Comparison of ENCODE assay signal across 8 cellular contexts in genomic region chr2:142865924-142866323, GRCh38. TPM values are rescaled to one million over a fixed set of nuclear protein-coding genes. Genes with fewer than 3 reads are reported as not detected.
DNase-seq lines count a peak whose midpoint lies in the region; ATAC-seq and TF ChIP-seq lines count a peak whose summit lies in the region.

No MANE protein-coding gene starts in this region.

- peak overlapping the region; percentile 60 for H3K4me2 ChIP-seq in OCI-LY7 (ENCODE audit: low read length)

- no peaks in the 10 kb centered on the region for H3K36me3 Mint-ChIP-seq in activated naive CD4-positive, alpha-beta T cell treated with anti-CD3 and anti-CD28 coated beads, Interleukin-2, amount 50 U/mL, for 72 hours

- no peak overlapping the region for H3K27ac Mint-ChIP-seq in activated naive CD4-positive, alpha-beta T cell treated with anti-CD3 and anti-CD28 coated beads, Interleukin-2, amount 50 U/mL, for 72 hours

- no peaks in the 10 kb centered on the region for H3K79me2 ChIP-seq in OCI-LY7 (ENCODE audit: insufficient read depth, low read depth, low read length)

- no peak overlapping the region for H3K27ac ChIP-seq in OCI-LY7 (ENCODE audit: low read depth, low read length, poor library complexity, severe bottlenecking)
- H3K27ac ChIP-seq in muscle layer of colon (ENCODE audit: low read depth, low read length), result peak overlapping the region; percentile 19
- H3K27ac ChIP-seq in RWPE1, result no peak overlapping the region

- no peaks in the 10 kb centered on the region for H3K9me2 ChIP-seq in OCI-LY7 (ENCODE audit: insufficient read depth, low read length)

- no peaks in the 10 kb centered on the region for H3K9me3 Mint-ChIP-seq in activated naive CD4-positive, alpha-beta T cell treated with anti-CD3 and anti-CD28 coated beads, Interleukin-2, amount 50 U/mL, for 72 hours

- intact Hi-C loops in OCI-LY7 (cut with micrococcal nuclease; ENCODE audit: unreplicated experiment), result no loop called here

- H3K27me3 ChIP-seq in muscle layer of colon (ENCODE audit: control insufficient read depth in 1 of 2, insufficient read depth in 2 of 2, low read length in 2 of 2), result no peaks in the 10 kb centered on the region

- no peaks in the 10 kb centered on the region for H3K36me3 ChIP-seq in OCI-LY7 (ENCODE audit: insufficient read depth, low read length)
- H3K36me3 ChIP-seq in muscle layer of colon (ENCODE audit: insufficient read depth, low read length), result no peaks in the 10 kb centered on the region

- H3K9ac ChIP-seq in muscle layer of colon (ENCODE audit: low read length), result no peak overlapping the region

- DNase-seq in OCI-LY7 (ENCODE audit: low spot score), result peak; percentile 53
- no peak for DNase-seq in activated naive CD4-positive, alpha-beta T cell treated with anti-CD3 and anti-CD28 coated beads, Interleukin-2, amount 50 U/mL, for 72 hours (ENCODE audit: low spot score in 2 of 2)
- no peak for DNase-seq in RWPE1 (ENCODE audit: low spot score)
- DNase-seq in activated T-cell treated with anti-CD3 and anti-CD28 coated beads for 4 hours, result no peak
- no peak for DNase-seq in NCI-H2029 (lab: John Stamatoyannopoulos, UW)

- CTCF ChIA-PET in OCI-LY7 (lab: Charles Lee; ENCODE audit: unreplicated experiment) (interaction anchor here (0.7 kb wide), 1 partner anchor 340 kb away, joined by 3 read pairs; no protein-coding TSS in a partner anchor), RWPE1 (lab: Yijun Ruan, JAX) (no interaction called here)

- H3K4me3 ChIP-seq in OCI-LY7 (ENCODE audit: low read depth, low read length, poor library complexity, severe bottlenecking) (peak overlapping the region; percentile 12), muscle layer of colon (ENCODE audit: low read depth in 1 of 2, low read length in 2 of 2) (no peak overlapping the region)

- ATAC-seq in GM18873 (IDR thresholded peaks at IDR 0.05; ENCODE audit: low FRiP score, unreplicated experiment) (peak; percentile 81), HG02852 (IDR thresholded peaks at IDR 0.05; ENCODE audit: unreplicated experiment) (peak; percentile 92)
- ATAC-seq in activated naive CD4-positive, alpha-beta T cell treated with anti-CD3 and anti-CD28 coated beads, Interleukin-2, amount 50 U/mL, for 72 hours, result no peak

- H4K20me1 ChIP-seq in OCI-LY7 (ENCODE audit: insufficient read depth, low read length), result no peaks in the 10 kb centered on the region

- POLR2A ChIA-PET in OCI-LY7 (lab: Charles Lee) (interaction anchor here (0.7 to 2.0 kb wide), 7 partner anchors 8 to 85 kb away, joined by 3 to 10 read pairs (median 3); no protein-coding TSS in a partner anchor), RWPE1 (lab: Yijun Ruan, JAX; ENCODE audit: low non-redundant PET) (interaction anchor here (0.6 kb wide), 1 partner anchor 259 kb away, joined by 3 read pairs; no protein-coding TSS in a partner anchor)

- BruUV-seq in OCI-LY7 (replicated peaks; lab: Mats Ljungman, UMichigan), result no TSS peak

- H3K9me3 ChIP-seq in OCI-LY7 (ENCODE audit: low read length) (no peaks in the 10 kb centered on the region), muscle layer of colon (ENCODE audit: low read length) (no peaks in the 10 kb centered on the region)

- H2AFZ ChIP-seq in OCI-LY7 (ENCODE audit: low read length), result peak overlapping the region; percentile 84

- peaks cover 7% of the 10 kb centered on the region for H3K4me1 ChIP-seq in OCI-LY7 (ENCODE audit: insufficient read depth, low read length, poor library complexity, severe bottlenecking)
- H3K4me1 ChIP-seq in muscle layer of colon (ENCODE audit: insufficient read depth, low read length), result no peaks in the 10 kb centered on the region

- TF ChIP-seq CTCF in OCI-LY7 (conservative IDR thresholded peaks at IDR 0.05; ENCODE audit: low read length) (no peak), RWPE1 (conservative IDR thresholded peaks at IDR 0.05; ENCODE audit: low read depth) (no peak)

RNA-seq across cellular contexts. Expression of gene KYNU, which starts 11.5 kb away (rescaled TPM):
- total RNA-seq in OCI-LY7 (2014; rRNA removed; shearing (Covaris generic)), result not detected in 2 replicates
- 0.27 TPM in 1 of 2 replicates, not detected in the other for total RNA-seq in OCI-LY7 (2022)
- total RNA-seq in activated naive CD4-positive, alpha-beta T cell treated with anti-CD3 and anti-CD28 coated beads, Interleukin-2, amount 50 U/mL, for 72 hours, result not detected

Comparison
In these comparisons a context has a peak if more than half of its experiments do, and no peak if none do; other contexts are left out.
1. ATAC-seq: peak in GM18873 (single experiment) and HG02852 (single experiment); none in activated naive CD4-positive, alpha-beta T cell treated with anti-CD3 and anti-CD28 coated beads, Interleukin-2, amount 50 U/mL, for 72 hours (0 of 2).